29 cellular contexts compared by ENCODE assay signal in genomic region chrX:13149702-13150101, GRCh38.
DNase-seq lines count a peak whose midpoint lies in the region; ATAC-seq, FAIRE-seq and TF ChIP-seq lines count a peak whose summit lies in the region.
"Had no signal": no experiment of that assay in that cellular context is flagged by ENCODE, and none has a peak within 500 bp of the region (broad histone marks: within the 10 kb centered on the region; RNA-seq: fewer than 3 reads in every experiment).

No MANE protein-coding gene starts in this region.

- H4K91ac ChIP-seq in IMR-90 (ENCODE audit: insufficient read depth, low read depth, low read length), result no peak overlapping the region

- H3K4ac ChIP-seq in IMR-90 (ENCODE audit: low read depth, low read length), result 0 out of 2 replicates have a peak overlapping the region, but pooled peaks have one; percentile 4

- no CpG with 5 or more reads among the region's 4 CpGs for WGBS in IMR-90 (ENCODE audit: extremely low coverage in 2 of 2, insufficient read length in 1 of 2), 2 experiments

- H3K27me3 ChIP-seq in IMR-90 (ENCODE audit: control insufficient read depth, insufficient read depth, low read length), result no peaks in the 10 kb centered on the region
- no peaks in the 10 kb centered on the region for H3K27me3 ChIP-seq in bronchial epithelial cell (ENCODE audit: control insufficient read depth, insufficient read depth, low read length)

- H3K23ac ChIP-seq in IMR-90 (ENCODE audit: low read depth, low read length), result no peak overlapping the region

- 0 out of 2 replicates have a peak overlapping the region, but pooled peaks have one; percentile 9 for H3K14ac ChIP-seq in IMR-90 (replicated peaks; ENCODE audit: low read depth, low read length)

- TF ChIP-seq POLR2A in IMR-90 (IDR thresholded peaks at IDR 0.05; ENCODE audit: low read depth, low read length), result no peak

- H4K5ac ChIP-seq in IMR-90 (ENCODE audit: low read depth, low read length), result no peak overlapping the region

- dilution Hi-C loops in IMR-90 (cut with HindIII; ENCODE audit: low sequenced_read_pairs, unreplicated experiment), result no loop called here

- H3K79me1 ChIP-seq in IMR-90 (ENCODE audit: low read depth in 1 of 2, low read length in 2 of 2), result no peaks in the 10 kb centered on the region

- no peaks in the 10 kb centered on the region for H3K36me3 ChIP-seq in IMR-90 (ENCODE audit: control insufficient read depth, insufficient read depth, low read length)
- no peaks in the 10 kb centered on the region for H3K36me3 ChIP-seq in bronchial epithelial cell (ENCODE audit: control insufficient read depth, insufficient read depth, low read length)

- intact Hi-C loops in IMR-90 (cut with micrococcal nuclease) (no loop called here), Calu3 (cut with micrococcal nuclease; ENCODE audit: unreplicated experiment) (no loop called here)

- peak; percentile 50 for FAIRE-seq in bronchial epithelial cell (lab: Jason Lieb, UNC)
- FAIRE-seq: GM12878, H1, HTR-8/SVneo, RCC 7860 had no signal

- no peak overlapping the region for H2AK9ac ChIP-seq in IMR-90 (replicated peaks; ENCODE audit: low read depth, low read length, poor library complexity)

- no peak overlapping the region for H2AFZ ChIP-seq in IMR-90 (replicated peaks; ENCODE audit: low read length, poor library complexity)

- peaks cover 11% of the 10 kb centered on the region for H3K36me3 Mint-ChIP-seq in nephron (ENCODE audit: low read depth)
- H3K36me3 Mint-ChIP-seq in Calu3 (ENCODE audit: insufficient read depth, unreplicated experiment), result no peaks in the 10 kb centered on the region

- H3K27me3 Mint-ChIP-seq in nephron (ENCODE audit: low read depth), result no peaks in the 10 kb centered on the region
- no peaks in the 10 kb centered on the region for H3K27me3 Mint-ChIP-seq in Calu3 (ENCODE audit: unreplicated experiment)

- H3K4me3 ChIP-seq in IMR-90 (ENCODE audit: insufficient read depth, low read depth, low read length) (no peak overlapping the region), bronchial epithelial cell (ENCODE audit: low read depth, low read length) (no peak overlapping the region)
- H3K4me3 ChIP-seq: GM12878 had no signal

- no peak overlapping the region; the same call in 1 of the 2 replicates for H2AK5ac ChIP-seq in IMR-90 (ENCODE audit: low read depth, low read length)

- TF ChIP-seq CTCF in IMR-90 (conservative IDR thresholded peaks at IDR 0.05; ENCODE audit: low read depth, low read length) (no peak), bronchial epithelial cell (IDR thresholded peaks at IDR 0.05; ENCODE audit: insufficient read depth, low read length, severe bottlenecking) (no peak), nephron (IDR thresholded peaks at IDR 0.05; ENCODE audit: unreplicated experiment in 3 of 3) (no peak), Calu3 (IDR thresholded peaks at IDR 0.05; ENCODE audit: unreplicated experiment) (no peak)

- POLR2A ChIA-PET in IMR-90 (lab: Charles Lee; ENCODE audit: unreplicated experiment), result no interaction called here

- no peak overlapping the region for H3K27ac ChIP-seq in IMR-90 (ENCODE audit: insufficient read depth, low read length)

- H3K9me1 ChIP-seq in IMR-90 (ENCODE audit: insufficient read depth, low read length), result no peaks in the 10 kb centered on the region

- H3K4me2 ChIP-seq in IMR-90 (ENCODE audit: low read depth, low read length), result no peak overlapping the region

- H3K27ac Mint-ChIP-seq in nephron (peak overlapping the region; percentile 60 to 91 (median 70)), Calu3 (ENCODE audit: unreplicated experiment) (no peak overlapping the region)
- H3K27ac Mint-ChIP-seq: CD8-positive, alpha-beta T cell had no signal

- peaks cover 3% of the 10 kb centered on the region; the same call in 1 of the 2 replicates for H3K4me1 ChIP-seq in IMR-90 (ENCODE audit: control insufficient read depth, insufficient read depth, low read length)
- H3K4me1 ChIP-seq: Caco-2 had no signal

- H4K8ac ChIP-seq in IMR-90 (ENCODE audit: low read depth in 2 of 2, low read length in 2 of 2), result no peak overlapping the region

- no peak overlapping the region for H3K4me3 Mint-ChIP-seq in nephron
- no peak overlapping the region for H3K4me3 Mint-ChIP-seq in Calu3 (ENCODE audit: low read depth, unreplicated experiment)
- H3K4me3 Mint-ChIP-seq: CD8-positive, alpha-beta T cell had no signal

- no peak overlapping the region for H2BK120ac ChIP-seq in IMR-90 (ENCODE audit: low read depth, low read length)

- H3K9me3 ChIP-seq in IMR-90 (ENCODE audit: control insufficient read depth, insufficient read depth, low read length), result peaks cover 9% of the 10 kb centered on the region
- H3K9me3 ChIP-seq: Caco-2 had no signal

- H3K4me1 Mint-ChIP-seq in nephron, result peaks cover 12% of the 10 kb centered on the region
- H3K4me1 Mint-ChIP-seq in Calu3 (ENCODE audit: low read depth, unreplicated experiment), result no peaks in the 10 kb centered on the region

- H3K18ac ChIP-seq in IMR-90 (ENCODE audit: low read depth, low read length), result no peak overlapping the region

- CTCF ChIA-PET in IMR-90 (lab: Yijun Ruan, JAX) (interaction anchor here (0.6 kb wide), 1 partner anchor 69 kb away, joined by 5 read pairs; no protein-coding TSS in a partner anchor), Calu3 (lab: Charles Lee) (no interaction called here)

- in situ Hi-C loops in IMR-90 (cut with MboI; ENCODE audit: low sequenced_read_pairs), result no loop called here

- H4K20me1 ChIP-seq in IMR-90 (ENCODE audit: insufficient read depth, low read length), result no peaks in the 10 kb centered on the region

- BruUV-seq in IMR-90 (replicated peaks; lab: Mats Ljungman, UMichigan) (no TSS peak), Calu3 (replicated peaks; lab: Mats Ljungman, UMichigan) (no TSS peak)

- no peak overlapping the region for H3K9ac ChIP-seq in IMR-90 (ENCODE audit: low read depth, low read length)

- no peak for ATAC-seq in IMR-90 (ENCODE audit: low read depth)
- ATAC-seq: CD8-positive, alpha-beta T cell; GM12878; HCT116 had no signal

- peaks cover 26% of the 10 kb centered on the region for H3K9me3 Mint-ChIP-seq in nephron
- H3K9me3 Mint-ChIP-seq in Calu3 (ENCODE audit: low read depth, unreplicated experiment), result peaks cover 12% of the 10 kb centered on the region

- no peak for TF ChIP-seq RAD21 in IMR-90 (IDR thresholded peaks at IDR 0.05; ENCODE audit: low read length)

- no peak for DNase-seq in IMR-90
- DNase-seq in bronchial epithelial cell (ENCODE audit: low read depth), result no peak
- no peak for DNase-seq in activated CD4-positive, alpha-beta T cell treated with anti-CD3 and anti-CD28 coated beads for 1 hour
- DNase-seq in epidermal melanocyte (ENCODE audit: insufficient read length, low spot score), result no peak
- no peak for DNase-seq in stimulated activated CD4-positive, alpha-beta T cell treated with anti-CD3 and anti-CD28 coated beads, Interleukin-15, amount 100 ng/mL, for 24 hours
- no peak for DNase-seq in Calu3
- DNase-seq: C1 segment of cervical spinal cord; Caco-2; CD8-positive, alpha-beta T cell; DMS 273 treated with DMSO at 0.1 percent for 48 hours; DMS79; EL; GDM1; KBM-7; MV-4-11; NCI-H1105; NCI-H1436 treated with DMSO at 0.1 percent for 48 hours; NCI-H187 treated with DMSO at 0.1 percent for 48 hours; NCI-H2171 treated with DMSO at 0.1 percent for 48 hours; NCI-H345; NCI-H524; NCI-H774; SIG-M5 had no signal

- no peak overlapping the region for H2BK20ac ChIP-seq in IMR-90 (ENCODE audit: low read depth, low read length)

- no peak overlapping the region; the same call in 2 of the 3 replicates for H2BK15ac ChIP-seq in IMR-90 (ENCODE audit: low read depth, low read length)

- H3K56ac ChIP-seq in IMR-90 (ENCODE audit: extremely low read depth, insufficient read depth, low read length), result no peak overlapping the region

- H2BK5ac ChIP-seq in IMR-90 (ENCODE audit: low read depth, low read length, poor library complexity, severe bottlenecking), result no peak overlapping the region

TF ChIP-seq in IMR-90, 13 proteins besides CTCF, POLR2A, EP300 and RAD21:
- TF ChIP-seq USF2 (IDR thresholded peaks at IDR 0.05; ENCODE audit: low read depth, low read length), result no peak
- TF ChIP-seq CEBPB (IDR thresholded peaks at IDR 0.05; ENCODE audit: low read depth, low read length), result no peak
- no peak for TF ChIP-seq CHD1 (IDR thresholded peaks at IDR 0.05; ENCODE audit: low read depth, low read length)
- TF ChIP-seq SMC3 (IDR thresholded peaks at IDR 0.05; ENCODE audit: low read depth, low read length), result no peak
- TF ChIP-seq RCOR1 (IDR thresholded peaks at IDR 0.05; ENCODE audit: insufficient replicate concordance, low read length), result no peak
- TF ChIP-seq NFE2L2 (IDR thresholded peaks at IDR 0.05; ENCODE audit: low read depth, low read length), result no peak
- no peak for TF ChIP-seq MAFK (IDR thresholded peaks at IDR 0.05; ENCODE audit: low read depth, low read length)
- TF ChIP-seq ELK1 (IDR thresholded peaks at IDR 0.05; ENCODE audit: borderline replicate concordance, low read depth, low read length), result no peak
- no peak for TF ChIP-seq RFX5 (IDR thresholded peaks at IDR 0.05; ENCODE audit: low read depth, low read length)
- TF ChIP-seq BHLHE40 (IDR thresholded peaks at IDR 0.05; ENCODE audit: low read depth, low read length), result no peak
